Comparison of ENCODE assay signal across 27 cellular contexts in the genomic region with DNA sequence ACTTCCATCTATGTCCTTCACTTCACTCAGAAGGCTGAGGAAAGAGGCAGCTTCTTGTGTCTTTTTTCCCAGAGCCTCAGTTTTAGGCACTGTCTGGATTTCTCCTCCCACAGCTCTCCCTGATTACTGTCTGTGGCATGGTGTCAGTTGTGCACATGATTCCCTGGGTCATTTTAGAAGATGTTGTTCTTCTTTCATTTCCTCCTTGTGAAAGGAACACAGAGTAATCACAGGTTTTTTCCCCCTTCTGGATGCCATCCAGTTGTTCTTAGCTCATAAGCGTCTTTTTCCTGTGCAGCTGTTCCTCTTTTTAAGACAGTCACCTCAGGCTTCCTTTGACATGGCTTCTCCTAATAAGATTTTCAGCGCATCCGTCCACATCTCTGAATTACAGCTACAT.
DNase-seq lines count a peak whose midpoint lies in the region; ATAC-seq and TF ChIP-seq lines count a peak whose summit lies in the region.
"Had no signal": no experiment of that assay in that cellular context is flagged by ENCODE, and none has a peak within 500 bp of the region (broad histone marks: within the 10 kb centered on the region; RNA-seq: fewer than 3 reads in every experiment).

No MANE protein-coding gene starts in this region.

- peak in 2 of 5 donors; percentile 8 to 13 for DNase-seq in heart left ventricle
- DNase-seq in cardiac septum (ENCODE audit: low spot score) = no peak
- DNase-seq in SKM-1 (lab: John Stamatoyannopoulos, UW; ENCODE audit: unreplicated experiment) = peak; percentile 53
- no peak for DNase-seq in lower lobe of right lung
- DNase-seq in activated T-cell treated with anti-CD3 and anti-CD28 coated beads, Interleukin-2, amount 50 U/mL, for 1 hour = no peak
- DNase-seq in SW 1271 (lab: John Stamatoyannopoulos, UW) = no peak
- DNase-seq in COLO829 (ENCODE audit: low spot score) = no peak
- DNase-seq: activated CD4-positive, alpha-beta T cell treated with anti-CD3 and anti-CD28 coated beads for 48 hours; activated gamma-delta T cell; amniotic stem cell; CD4-positive, CD25-positive, alpha-beta regulatory T cell; DMS79; effector CD4-positive, alpha-beta T cell; esophagus squamous epithelium; glutamatergic neuron; IMR-90; mesenchymal stem cell; NCI-H1930; NCI-H510A; PC-9; stimulated activated CD8-positive, alpha-beta memory T cell treated with anti-CD3 and anti-CD28 coated beads, Interleukin-4, amount 100 ng/mL, for 48 hours; T1000 had no signal

- 30 to 58% (median 41%) methylated on average over 3 of the region's 3 CpGs for WGBS in heart left ventricle, 4 donors

- no peaks in the 10 kb centered on the region for H3K36me3 ChIP-seq in heart left ventricle
- no peaks in the 10 kb centered on the region for H3K36me3 ChIP-seq in lower lobe of right lung
- H3K36me3 ChIP-seq: esophagus squamous epithelium had no signal

- TF ChIP-seq CTCF in heart left ventricle (IDR thresholded peaks at IDR 0.05) (no peak), lower lobe of right lung (IDR thresholded peaks at IDR 0.05) (no peak)

- no peaks in the 10 kb centered on the region for H3K27me3 ChIP-seq in heart left ventricle
- no peaks in the 10 kb centered on the region for H3K27me3 ChIP-seq in lower lobe of right lung (ENCODE audit: low read depth)
- H3K27me3 ChIP-seq: esophagus squamous epithelium had no signal

- no peak for TF ChIP-seq POLR2A in heart left ventricle (IDR thresholded peaks at IDR 0.05)

- no peaks in the 10 kb centered on the region for H3K9me3 ChIP-seq in heart left ventricle
- no peaks in the 10 kb centered on the region for H3K9me3 ChIP-seq in lower lobe of right lung
- H3K9me3 ChIP-seq: A549, esophagus squamous epithelium had no signal

- peak overlapping the region in 1 of 12 donors; percentile 38 for H3K27ac ChIP-seq in heart left ventricle
- H3K27ac ChIP-seq in lower lobe of right lung = no peak overlapping the region
- H3K27ac ChIP-seq: A549, parathyroid adenoma, PC-9 had no signal

- ATAC-seq in heart left ventricle (peak; percentile 28 to 81 (median 59)), lower lobe of right lung (peak; percentile 79 to 81), HG03025 (IDR thresholded peaks at IDR 0.05; ENCODE audit: low FRiP score, unreplicated experiment) (no peak)
- ATAC-seq: A549; natural killer cell treated with Interleukin-12 subunit alpha and Interleukin-12 subunit beta and Interleukin-15 and Interleukin-18, amount 100 ng/mL, for 72 hours had no signal

- peaks cover 0 to 11% (median 0%) of the 10 kb centered on the region in 12 donors for H3K4me1 ChIP-seq in heart left ventricle
- H3K4me1 ChIP-seq in lower lobe of right lung = peaks cover 5% of the 10 kb centered on the region
- H3K4me1 ChIP-seq: A549, esophagus squamous epithelium, parathyroid adenoma had no signal

- intact Hi-C loops in heart left ventricle (cut with DNase I) = no loop called here
- intact Hi-C loops in cardiac septum (cut with DNase I) = no loop called here
- intact Hi-C loops in lower lobe of right lung (cut with DNase I) = no loop called here

- H3K4me3 ChIP-seq in heart left ventricle = no peak overlapping the region
- H3K4me3 ChIP-seq in lower lobe of right lung = no peak overlapping the region
- H3K4me3 ChIP-seq: A549, esophagus squamous epithelium, PC-9, smooth muscle cell had no signal
